31 cellular contexts compared by ENCODE assay signal in genomic region chr3:193729601-193730000, GRCh38.
"Had no signal": no experiment of that assay in that cellular context is flagged by ENCODE, and none has a peak within 500 bp of the region (broad histone marks: within the 10 kb centered on the region; RNA-seq: fewer than 3 reads in every experiment).

No MANE protein-coding gene starts in this region.

- ATAC-seq: heart left ventricle; left colon; left lung; lower lobe of right lung; natural killer cell; pancreas; right cardiac atrium; stimulated activated memory B cell treated with anti-CD40 and anti-IgM and Interleukin-4, amounts not matched to agents 10 μg/mL and 1 μg/mL and 100 μg/mL, for 72 hours had no signal

- H3K4me3 ChIP-seq: heart left ventricle, left lung, lower lobe of right lung, neural progenitor cell, pancreas, prostate gland, sigmoid colon, spleen, stomach, testis, thyroid gland, transverse colon, vagina had no signal

- H3K4me1 ChIP-seq: heart left ventricle, left lung, lower lobe of right lung, prostate gland, sigmoid colon, stomach, testis, thyroid gland, transverse colon, vagina had no signal

- DNase-seq: heart left ventricle; hypothalamus; immature natural killer cell; kidney; left colon; left lung; lower lobe of right lung; mesendoderm; naive B cell; natural killer cell; nephron progenitor cell; pancreas; posterior cingulate gyrus; retina; right cardiac atrium; sigmoid colon; small intestine; spleen; stimulated activated CD4-positive, alpha-beta T cell treated with anti-CD3 and anti-CD28 coated beads, Interleukin-2, amount 100 ng/mL, for 48 hours; stimulated activated CD4-positive, alpha-beta T cell treated with anti-CD3 and anti-CD28 coated beads, Interleukin-4, amount 100 ng/mL, for 4 hours; stimulated activated CD8-positive, alpha-beta memory T cell treated with anti-CD3 and anti-CD28 coated beads, Interleukin-4, amount 100 ng/mL, for 48 hours; stimulated activated naive CD4-positive, alpha-beta T cell treated with Interleukin-2 at 50 U/mL for 16 hours; stomach; testis; thyroid gland; transverse colon had no signal

- H3K4me1 Mint-ChIP-seq: immature natural killer cell, mesothelial cell of epicardium, natural killer cell had no signal

- H2AFZ ChIP-seq: neural progenitor cell had no signal

- H3K9me3 ChIP-seq: heart left ventricle, left lung, lower lobe of right lung, pancreas, prostate gland, sigmoid colon, spleen, stomach, testis, thyroid gland, transverse colon, vagina had no signal

- H3K9me3 Mint-ChIP-seq: immature natural killer cell; mesothelial cell of epicardium; naive B cell; natural killer cell; nephron progenitor cell; neural progenitor cell; stimulated activated memory B cell treated with anti-CD40 and anti-IgM and Interleukin-4, amounts not matched to agents 10 μg/mL and 1 μg/mL and 100 μg/mL, for 72 hours had no signal

- H3K36me3 ChIP-seq: heart left ventricle, left lung, lower lobe of right lung, neural progenitor cell, pancreas, prostate gland, sigmoid colon, spleen, stomach, thyroid gland, transverse colon, vagina had no signal

- H3K9ac ChIP-seq: neural progenitor cell had no signal

- H3K27me3 ChIP-seq: neural progenitor cell, pancreas, sigmoid colon, spleen, stomach, testis, thyroid gland, transverse colon, vagina had no signal

- H3K27ac Mint-ChIP-seq: immature natural killer cell; mesothelial cell of epicardium; natural killer cell; nephron progenitor cell; neural progenitor cell; stimulated activated memory B cell treated with anti-CD40 and anti-IgM and Interleukin-4, amounts not matched to agents 10 μg/mL and 1 μg/mL and 100 μg/mL, for 72 hours had no signal

- H3K36me3 Mint-ChIP-seq: immature natural killer cell; mesothelial cell of epicardium; naive B cell; natural killer cell; neural progenitor cell; stimulated activated memory B cell treated with anti-CD40 and anti-IgM and Interleukin-4, amounts not matched to agents 10 μg/mL and 1 μg/mL and 100 μg/mL, for 72 hours had no signal

- H3K27ac ChIP-seq: heart left ventricle, left lung, lower lobe of right lung, neural progenitor cell, pancreas, prostate gland, sigmoid colon, spleen, stomach, testis, thyroid gland, transverse colon, vagina had no signal

- H3K27me3 Mint-ChIP-seq: stimulated activated memory B cell treated with anti-CD40 and anti-IgM and Interleukin-4, amounts not matched to agents 10 μg/mL and 1 μg/mL and 100 μg/mL, for 72 hours had no signal

- H3K4me3 Mint-ChIP-seq: immature natural killer cell; mesothelial cell of epicardium; natural killer cell; nephron progenitor cell; neural progenitor cell; stimulated activated memory B cell treated with anti-CD40 and anti-IgM and Interleukin-4, amounts not matched to agents 10 μg/mL and 1 μg/mL and 100 μg/mL, for 72 hours had no signal
